ENCODE assay signal across 1 cellular context in genomic region chr5:18944771-18945170, GRCh38.
TF ChIP-seq lines count a peak whose summit lies in the region.

No MANE protein-coding gene starts in this region.

TF ChIP-seq in GM23338, 12 proteins besides CTCF, POLR2A, EP300 and RAD21 (continued from another document):
- TF ChIP-seq, protein P1, sequence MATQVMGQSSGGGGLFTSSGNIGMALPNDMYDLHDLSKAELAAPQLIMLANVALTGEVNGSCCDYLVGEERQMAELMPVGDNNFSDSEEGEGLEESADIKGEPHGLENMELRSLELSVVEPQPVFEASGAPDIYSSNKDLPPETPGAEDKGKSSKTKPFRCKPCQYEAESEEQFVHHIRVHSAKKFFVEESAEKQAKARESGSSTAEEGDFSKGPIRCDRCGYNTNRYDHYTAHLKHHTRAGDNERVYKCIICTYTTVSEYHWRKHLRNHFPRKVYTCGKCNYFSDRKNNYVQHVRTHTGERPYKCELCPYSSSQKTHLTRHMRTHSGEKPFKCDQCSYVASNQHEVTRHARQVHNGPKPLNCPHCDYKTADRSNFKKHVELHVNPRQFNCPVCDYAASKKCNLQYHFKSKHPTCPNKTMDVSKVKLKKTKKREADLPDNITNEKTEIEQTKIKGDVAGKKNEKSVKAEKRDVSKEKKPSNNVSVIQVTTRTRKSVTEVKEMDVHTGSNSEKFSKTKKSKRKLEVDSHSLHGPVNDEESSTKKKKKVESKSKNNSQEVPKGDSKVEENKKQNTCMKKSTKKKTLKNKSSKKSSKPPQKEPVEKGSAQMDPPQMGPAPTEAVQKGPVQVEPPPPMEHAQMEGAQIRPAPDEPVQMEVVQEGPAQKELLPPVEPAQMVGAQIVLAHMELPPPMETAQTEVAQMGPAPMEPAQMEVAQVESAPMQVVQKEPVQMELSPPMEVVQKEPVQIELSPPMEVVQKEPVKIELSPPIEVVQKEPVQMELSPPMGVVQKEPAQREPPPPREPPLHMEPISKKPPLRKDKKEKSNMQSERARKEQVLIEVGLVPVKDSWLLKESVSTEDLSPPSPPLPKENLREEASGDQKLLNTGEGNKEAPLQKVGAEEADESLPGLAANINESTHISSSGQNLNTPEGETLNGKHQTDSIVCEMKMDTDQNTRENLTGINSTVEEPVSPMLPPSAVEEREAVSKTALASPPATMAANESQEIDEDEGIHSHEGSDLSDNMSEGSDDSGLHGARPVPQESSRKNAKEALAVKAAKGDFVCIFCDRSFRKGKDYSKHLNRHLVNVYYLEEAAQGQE (IDR thresholded peaks at IDR 0.05; ENCODE audit: unreplicated experiment): no peak
- TF ChIP-seq EZH2phosphoT487 (IDR thresholded peaks at IDR 0.05; ENCODE audit: unreplicated experiment): no peak
- no peak for TF ChIP-seq JUNB (IDR thresholded peaks at IDR 0.05; ENCODE audit: unreplicated experiment)
- TF ChIP-seq ZNF114 (CRISPR knock-in tag; IDR thresholded peaks at IDR 0.05): no peak
